1 cellular context compared by ENCODE assay signal in the genomic region with DNA sequence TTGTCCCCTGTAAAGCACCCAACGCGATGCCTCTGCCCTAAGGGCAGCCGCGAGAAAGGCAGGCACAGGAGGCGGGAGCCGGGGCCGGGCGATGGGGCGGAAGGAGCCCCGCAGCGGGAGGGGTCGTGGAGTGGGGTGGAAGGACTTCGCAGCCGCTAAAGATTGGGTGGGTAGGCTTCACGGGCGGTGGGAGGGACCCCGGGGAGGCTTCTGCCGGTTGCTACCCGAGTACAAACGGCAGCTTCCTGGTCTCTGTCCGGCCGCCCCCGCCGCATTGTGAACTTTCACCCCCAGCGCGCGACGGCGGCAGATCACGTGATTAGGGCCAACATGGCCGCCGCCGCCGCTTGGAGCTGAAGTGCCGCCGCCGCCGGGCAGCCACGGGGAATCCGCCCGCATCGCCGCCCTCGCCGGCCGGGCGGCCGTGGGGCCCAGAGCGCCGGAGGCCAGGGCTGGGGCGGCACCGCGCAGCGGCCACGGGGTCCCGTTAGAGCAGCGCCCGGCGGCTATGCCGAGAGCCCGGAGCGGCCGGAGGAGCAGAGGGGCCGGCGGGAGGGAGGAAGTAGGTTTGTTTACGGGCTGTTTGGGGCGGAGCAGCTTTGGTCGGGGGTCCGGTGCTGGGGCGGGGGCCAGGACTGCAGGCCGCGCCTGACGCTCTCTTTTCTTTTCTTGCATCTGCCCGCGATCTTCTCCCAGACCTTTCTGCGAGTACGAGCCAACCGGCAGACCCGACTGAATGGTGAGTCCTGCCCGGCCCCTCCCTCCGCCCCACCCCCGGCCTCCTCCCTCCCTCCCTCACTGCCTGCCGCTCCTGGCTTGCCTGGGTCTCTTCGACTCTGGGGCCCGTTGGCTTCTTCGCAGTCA.
TF ChIP-seq lines count a peak whose summit lies in the region.

No MANE protein-coding gene starts in this region.

TF ChIP-seq in HEK293, 187 proteins besides CTCF, POLR2A, EP300 and RAD21 (continued from another document and continues in another):
- TF ChIP-seq, protein P1, sequence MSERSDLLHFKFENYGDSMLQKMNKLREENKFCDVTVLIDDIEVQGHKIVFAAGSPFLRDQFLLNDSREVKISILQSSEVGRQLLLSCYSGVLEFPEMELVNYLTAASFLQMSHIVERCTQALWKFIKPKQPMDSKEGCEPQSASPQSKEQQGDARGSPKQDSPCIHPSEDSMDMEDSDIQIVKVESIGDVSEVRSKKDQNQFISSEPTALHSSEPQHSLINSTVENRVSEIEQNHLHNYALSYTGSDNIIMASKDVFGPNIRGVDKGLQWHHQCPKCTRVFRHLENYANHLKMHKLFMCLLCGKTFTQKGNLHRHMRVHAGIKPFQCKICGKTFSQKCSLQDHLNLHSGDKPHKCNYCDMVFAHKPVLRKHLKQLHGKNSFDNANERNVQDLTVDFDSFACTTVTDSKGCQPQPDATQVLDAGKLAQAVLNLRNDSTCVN (tag by site-specific recombination; optimal IDR thresholded peaks at IDR 0.05) = peak; percentile 76
- peak; percentile 36 for TF ChIP-seq KLF1 (tag by site-specific recombination; IDR thresholded peaks at IDR 0.05)
- no peak for TF ChIP-seq ZNF48 (tag by site-specific recombination; IDR thresholded peaks at IDR 0.05)
- peak; percentile 81 for TF ChIP-seq SP2 (tag by site-specific recombination; IDR thresholded peaks at IDR 0.05)
- no peak for TF ChIP-seq ZNF10 (tag by site-specific recombination; IDR thresholded peaks at IDR 0.05)
- TF ChIP-seq, protein P2, sequence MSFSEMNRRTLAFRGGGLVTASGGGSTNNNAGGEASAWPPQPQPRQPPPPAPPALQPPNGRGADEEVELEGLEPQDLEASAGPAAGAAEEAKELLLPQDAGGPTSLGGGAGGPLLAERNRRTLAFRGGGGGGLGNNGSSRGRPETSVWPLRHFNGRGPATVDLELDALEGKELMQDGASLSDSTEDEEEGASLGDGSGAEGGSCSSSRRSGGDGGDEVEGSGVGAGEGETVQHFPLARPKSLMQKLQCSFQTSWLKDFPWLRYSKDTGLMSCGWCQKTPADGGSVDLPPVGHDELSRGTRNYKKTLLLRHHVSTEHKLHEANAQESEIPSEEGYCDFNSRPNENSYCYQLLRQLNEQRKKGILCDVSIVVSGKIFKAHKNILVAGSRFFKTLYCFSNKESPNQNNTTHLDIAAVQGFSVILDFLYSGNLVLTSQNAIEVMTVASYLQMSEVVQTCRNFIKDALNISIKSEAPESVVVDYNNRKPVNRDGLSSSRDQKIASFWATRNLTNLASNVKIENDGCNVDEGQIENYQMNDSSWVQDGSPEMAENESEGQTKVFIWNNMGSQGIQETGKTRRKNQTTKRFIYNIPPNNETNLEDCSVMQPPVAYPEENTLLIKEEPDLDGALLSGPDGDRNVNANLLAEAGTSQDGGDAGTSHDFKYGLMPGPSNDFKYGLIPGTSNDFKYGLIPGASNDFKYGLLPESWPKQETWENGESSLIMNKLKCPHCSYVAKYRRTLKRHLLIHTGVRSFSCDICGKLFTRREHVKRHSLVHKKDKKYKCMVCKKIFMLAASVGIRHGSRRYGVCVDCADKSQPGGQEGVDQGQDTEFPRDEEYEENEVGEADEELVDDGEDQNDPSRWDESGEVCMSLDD (tag by site-specific recombination; IDR thresholded peaks at IDR 0.05) = peak; percentile 59; the same call in 1 of the 2 replicates
- no peak for TF ChIP-seq ZFP41 (tag by site-specific recombination; IDR thresholded peaks at IDR 0.05; ENCODE audit: borderline replicate concordance)
- TF ChIP-seq ZNF391 (tag by site-specific recombination; IDR thresholded peaks at IDR 0.05; ENCODE audit: borderline replicate concordance, low read depth) = peak; percentile 82; the same call in 1 of the 2 replicates
- 0 out of 2 replicates have a peak, but pooled peaks have one; percentile 3 for TF ChIP-seq FEZF1 (tag by site-specific recombination; IDR thresholded peaks at IDR 0.05)
- peak; percentile 62; the same call in 1 of the 2 replicates for TF ChIP-seq REPIN1 (tag by site-specific recombination; IDR thresholded peaks at IDR 0.05; ENCODE audit: low read depth)
- TF ChIP-seq, protein P3, sequence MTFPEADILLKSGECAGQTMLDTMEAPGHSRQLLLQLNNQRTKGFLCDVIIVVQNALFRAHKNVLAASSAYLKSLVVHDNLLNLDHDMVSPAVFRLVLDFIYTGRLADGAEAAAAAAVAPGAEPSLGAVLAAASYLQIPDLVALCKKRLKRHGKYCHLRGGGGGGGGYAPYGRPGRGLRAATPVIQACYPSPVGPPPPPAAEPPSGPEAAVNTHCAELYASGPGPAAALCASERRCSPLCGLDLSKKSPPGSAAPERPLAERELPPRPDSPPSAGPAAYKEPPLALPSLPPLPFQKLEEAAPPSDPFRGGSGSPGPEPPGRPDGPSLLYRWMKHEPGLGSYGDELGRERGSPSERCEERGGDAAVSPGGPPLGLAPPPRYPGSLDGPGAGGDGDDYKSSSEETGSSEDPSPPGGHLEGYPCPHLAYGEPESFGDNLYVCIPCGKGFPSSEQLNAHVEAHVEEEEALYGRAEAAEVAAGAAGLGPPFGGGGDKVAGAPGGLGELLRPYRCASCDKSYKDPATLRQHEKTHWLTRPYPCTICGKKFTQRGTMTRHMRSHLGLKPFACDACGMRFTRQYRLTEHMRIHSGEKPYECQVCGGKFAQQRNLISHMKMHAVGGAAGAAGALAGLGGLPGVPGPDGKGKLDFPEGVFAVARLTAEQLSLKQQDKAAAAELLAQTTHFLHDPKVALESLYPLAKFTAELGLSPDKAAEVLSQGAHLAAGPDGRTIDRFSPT (tag by site-specific recombination; IDR thresholded peaks at IDR 0.05) = peak; percentile 68
- TF ChIP-seq ZNF660 (tag by site-specific recombination; IDR thresholded peaks at IDR 0.05) = peak; percentile 55
- TF ChIP-seq, protein P4, sequence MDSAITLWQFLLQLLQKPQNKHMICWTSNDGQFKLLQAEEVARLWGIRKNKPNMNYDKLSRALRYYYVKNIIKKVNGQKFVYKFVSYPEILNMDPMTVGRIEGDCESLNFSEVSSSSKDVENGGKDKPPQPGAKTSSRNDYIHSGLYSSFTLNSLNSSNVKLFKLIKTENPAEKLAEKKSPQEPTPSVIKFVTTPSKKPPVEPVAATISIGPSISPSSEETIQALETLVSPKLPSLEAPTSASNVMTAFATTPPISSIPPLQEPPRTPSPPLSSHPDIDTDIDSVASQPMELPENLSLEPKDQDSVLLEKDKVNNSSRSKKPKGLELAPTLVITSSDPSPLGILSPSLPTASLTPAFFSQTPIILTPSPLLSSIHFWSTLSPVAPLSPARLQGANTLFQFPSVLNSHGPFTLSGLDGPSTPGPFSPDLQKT (IDR thresholded peaks at IDR 0.05; ENCODE audit: borderline replicate concordance, low read depth, low read length) = no peak
- TF ChIP-seq ZIC2 (tag by site-specific recombination; IDR thresholded peaks at IDR 0.05) = peak; percentile 65
- TF ChIP-seq ZNF416 (tag by site-specific recombination; IDR thresholded peaks at IDR 0.05) = no peak
- no peak; the same call in 1 of the 2 replicates for TF ChIP-seq ZNF600 (tag by site-specific recombination; IDR thresholded peaks at IDR 0.05)
- peak; percentile 75 for TF ChIP-seq YY1 (tag by site-specific recombination; IDR thresholded peaks at IDR 0.05)
- peak; percentile 47; the same call in 1 of the 2 replicates for TF ChIP-seq ZNF843 (tag by site-specific recombination; IDR thresholded peaks at IDR 0.05)
- peak; percentile 65; the same call in 1 of the 2 replicates for TF ChIP-seq ZNF677 (tag by site-specific recombination; IDR thresholded peaks at IDR 0.05)
- TF ChIP-seq ZNF785 (tag by site-specific recombination; IDR thresholded peaks at IDR 0.05) = no peak; the same call in 1 of the 2 replicates
- TF ChIP-seq ZNF248 (tag by site-specific recombination; IDR thresholded peaks at IDR 0.05) = no peak
- no peak for TF ChIP-seq ZNF274 (IDR thresholded peaks at IDR 0.05; ENCODE audit: low read length)
- TF ChIP-seq ZNF274 (tag by site-specific recombination; IDR thresholded peaks at IDR 0.05; ENCODE audit: borderline replicate concordance) = no peak
- no peak for TF ChIP-seq GFI1B (tag by site-specific recombination; IDR thresholded peaks at IDR 0.05)
- no peak; the same call in 1 of the 2 replicates for TF ChIP-seq ZBTB17 (tag by site-specific recombination; IDR thresholded peaks at IDR 0.05)
- TF ChIP-seq KLF10 (tag by site-specific recombination; IDR thresholded peaks at IDR 0.05) = peak; percentile 13; the same call in 1 of the 2 replicates
- TF ChIP-seq KLF16 (tag by site-specific recombination; IDR thresholded peaks at IDR 0.05) = peak; percentile 61; the same call in 1 of the 2 replicates
- 0 out of 2 replicates have a peak, but pooled peaks have one; percentile 55 for TF ChIP-seq ZSCAN30 (tag by site-specific recombination; IDR thresholded peaks at IDR 0.05)
- TF ChIP-seq ZXDB (tag by site-specific recombination; IDR thresholded peaks at IDR 0.05) = peak; percentile 88
- TF ChIP-seq, protein P5, sequence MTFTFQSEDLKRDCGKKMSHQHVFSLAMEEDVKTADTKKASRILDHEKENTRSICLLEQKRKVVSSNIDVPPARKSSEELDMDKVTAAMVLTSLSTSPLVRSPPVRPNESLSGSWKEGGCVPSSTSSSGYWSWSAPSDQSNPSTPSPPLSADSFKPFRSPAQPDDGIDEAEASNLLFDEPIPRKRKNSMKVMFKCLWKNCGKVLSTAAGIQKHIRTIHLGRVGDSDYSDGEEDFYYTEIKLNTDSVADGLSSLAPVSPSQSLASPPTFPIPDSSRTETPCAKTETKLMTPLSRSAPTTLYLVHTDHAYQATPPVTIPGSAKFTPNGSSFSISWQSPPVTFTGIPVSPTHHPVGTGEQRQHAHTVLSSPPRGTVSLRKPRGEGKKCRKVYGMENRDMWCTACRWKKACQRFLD (tag by site-specific recombination; IDR thresholded peaks at IDR 0.05) = no peak
- no peak; the same call in 1 of the 2 replicates for TF ChIP-seq ZNF2 (tag by site-specific recombination; IDR thresholded peaks at IDR 0.05)
- TF ChIP-seq ZFP3 (tag by site-specific recombination; IDR thresholded peaks at IDR 0.05; ENCODE audit: low read depth) = no peak
- TF ChIP-seq ZSCAN23 (tag by site-specific recombination; IDR thresholded peaks at IDR 0.05) = peak; percentile 72; the same call in 1 of the 2 replicates
- TF ChIP-seq ZNF121 (tag by site-specific recombination; IDR thresholded peaks at IDR 0.05) = no peak
- TF ChIP-seq, protein P6, sequence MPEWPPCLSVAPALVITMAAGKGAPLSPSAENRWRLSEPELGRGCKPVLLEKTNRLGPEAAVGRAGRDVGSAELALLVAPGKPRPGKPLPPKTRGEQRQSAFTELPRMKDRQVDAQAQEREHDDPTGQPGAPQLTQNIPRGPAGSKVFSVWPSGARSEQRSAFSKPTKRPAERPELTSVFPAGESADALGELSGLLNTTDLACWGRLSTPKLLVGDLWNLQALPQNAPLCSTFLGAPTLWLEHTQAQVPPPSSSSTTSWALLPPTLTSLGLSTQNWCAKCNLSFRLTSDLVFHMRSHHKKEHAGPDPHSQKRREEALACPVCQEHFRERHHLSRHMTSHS (tag by site-specific recombination; IDR thresholded peaks at IDR 0.05) = no peak
- TF ChIP-seq, protein P7, sequence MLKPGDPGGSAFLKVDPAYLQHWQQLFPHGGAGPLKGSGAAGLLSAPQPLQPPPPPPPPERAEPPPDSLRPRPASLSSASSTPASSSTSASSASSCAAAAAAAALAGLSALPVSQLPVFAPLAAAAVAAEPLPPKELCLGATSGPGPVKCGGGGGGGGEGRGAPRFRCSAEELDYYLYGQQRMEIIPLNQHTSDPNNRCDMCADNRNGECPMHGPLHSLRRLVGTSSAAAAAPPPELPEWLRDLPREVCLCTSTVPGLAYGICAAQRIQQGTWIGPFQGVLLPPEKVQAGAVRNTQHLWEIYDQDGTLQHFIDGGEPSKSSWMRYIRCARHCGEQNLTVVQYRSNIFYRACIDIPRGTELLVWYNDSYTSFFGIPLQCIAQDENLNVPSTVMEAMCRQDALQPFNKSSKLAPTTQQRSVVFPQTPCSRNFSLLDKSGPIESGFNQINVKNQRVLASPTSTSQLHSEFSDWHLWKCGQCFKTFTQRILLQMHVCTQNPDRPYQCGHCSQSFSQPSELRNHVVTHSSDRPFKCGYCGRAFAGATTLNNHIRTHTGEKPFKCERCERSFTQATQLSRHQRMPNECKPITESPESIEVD (tag by site-specific recombination; IDR thresholded peaks at IDR 0.05) = no peak
- no peak for TF ChIP-seq ZNF707 (tag by site-specific recombination; IDR thresholded peaks at IDR 0.05)
- TF ChIP-seq ZNF354C (tag by site-specific recombination; IDR thresholded peaks at IDR 0.05; ENCODE audit: borderline replicate concordance, low read depth) = no peak
- TF ChIP-seq ZNF366 (tag by site-specific recombination; conservative IDR thresholded peaks at IDR 0.05) = no peak
- no peak for TF ChIP-seq ZNF555 (tag by site-specific recombination; conservative IDR thresholded peaks at IDR 0.05)
- TF ChIP-seq ZNF24 (tag by site-specific recombination; IDR thresholded peaks at IDR 0.05) = peak; percentile 94
- TF ChIP-seq ZNF768 (tag by site-specific recombination; IDR thresholded peaks at IDR 0.05) = no peak
- TF ChIP-seq, protein P8, sequence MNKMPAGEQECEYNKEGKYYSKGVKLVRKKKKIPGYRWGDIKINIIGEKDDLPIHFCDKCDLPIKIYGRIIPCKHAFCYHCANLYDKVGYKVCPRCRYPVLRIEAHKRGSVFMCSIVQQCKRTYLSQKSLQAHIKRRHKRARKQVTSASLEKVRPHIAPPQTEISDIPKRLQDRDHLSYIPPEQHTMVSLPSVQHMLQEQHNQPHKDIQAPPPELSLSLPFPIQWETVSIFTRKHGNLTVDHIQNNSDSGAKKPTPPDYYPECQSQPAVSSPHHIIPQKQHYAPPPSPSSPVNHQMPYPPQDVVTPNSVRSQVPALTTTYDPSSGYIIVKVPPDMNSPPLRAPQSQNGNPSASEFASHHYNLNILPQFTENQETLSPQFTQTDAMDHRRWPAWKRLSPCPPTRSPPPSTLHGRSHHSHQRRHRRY (tag by site-specific recombination; IDR thresholded peaks at IDR 0.05) = no peak
- TF ChIP-seq ZNF433 (tag by site-specific recombination; IDR thresholded peaks at IDR 0.05; ENCODE audit: low read depth) = no peak
- TF ChIP-seq MZF1 (tag by site-specific recombination; IDR thresholded peaks at IDR 0.05; ENCODE audit: borderline replicate concordance) = no peak
- TF ChIP-seq KLF9 (tag by site-specific recombination; IDR thresholded peaks at IDR 0.05; ENCODE audit: low read depth) = peak; percentile 38; the same call in 1 of the 2 replicates
- no peak; the same call in 1 of the 2 replicates for TF ChIP-seq ZNF626 (tag by site-specific recombination; IDR thresholded peaks at IDR 0.05)
- peak; percentile 91 for TF ChIP-seq ZBTB48 (tag by site-specific recombination; IDR thresholded peaks at IDR 0.05)
- TF ChIP-seq ZBTB7A (tag by site-specific recombination; IDR thresholded peaks at IDR 0.05; ENCODE audit: low read depth) = peak; percentile 90
- no peak for TF ChIP-seq ZNF544 (tag by site-specific recombination; IDR thresholded peaks at IDR 0.05)
- peak; percentile 46 for TF ChIP-seq KLF8 (tag by site-specific recombination; IDR thresholded peaks at IDR 0.05)
- no peak for TF ChIP-seq SALL2 (tag by site-specific recombination; IDR thresholded peaks at IDR 0.05; ENCODE audit: borderline replicate concordance)
